ENCODE assay signal across 8 cellular contexts in the genomic region with DNA sequence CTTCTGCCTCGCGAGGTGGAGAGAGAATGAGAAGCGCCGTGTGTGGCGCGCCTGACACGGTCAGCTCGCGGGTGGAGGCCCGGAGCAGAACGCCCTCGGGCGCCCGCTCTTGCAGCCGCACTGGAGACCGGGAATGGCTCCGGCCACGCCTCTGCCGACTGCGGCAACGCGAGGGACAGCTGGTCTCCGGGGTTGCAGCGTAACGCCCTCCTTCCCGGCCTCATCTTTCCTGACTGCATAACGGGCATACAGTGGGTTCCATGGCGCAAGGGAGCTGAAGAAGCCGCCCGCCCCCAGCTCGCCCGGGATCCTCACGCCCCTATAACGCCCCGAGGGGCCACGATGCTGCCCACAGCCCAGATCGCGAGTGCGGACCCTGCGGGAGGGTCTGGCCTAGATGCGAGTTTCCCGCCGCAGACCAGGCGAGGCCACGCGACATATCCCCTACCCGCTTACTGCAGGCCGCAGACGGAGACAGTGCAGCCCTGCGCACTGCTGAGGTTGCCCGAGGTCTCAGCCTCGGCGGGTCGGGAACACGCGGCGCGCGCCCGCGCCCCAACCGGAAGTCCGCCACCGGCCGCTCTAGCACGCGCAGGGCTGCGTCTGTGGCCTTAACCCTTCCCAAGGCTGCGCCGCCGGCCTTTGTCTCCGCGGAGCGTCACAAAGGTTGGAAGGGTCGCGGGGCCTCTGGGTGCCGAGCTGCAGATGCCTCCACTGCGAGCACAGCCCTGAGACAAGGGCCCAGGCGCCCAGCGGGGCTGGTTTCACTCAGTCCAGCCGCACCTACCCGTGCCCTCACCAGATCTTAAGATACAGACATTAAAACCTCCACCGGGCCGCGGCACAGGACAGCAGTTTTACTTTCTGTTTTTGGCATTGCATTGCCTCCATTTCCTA. TPM values are rescaled to one million over a fixed set of nuclear protein-coding genes. Genes with fewer than 3 reads are reported as not detected.
A peak's percentile ranks its signal among the peaks of the same experiment; 100 is the strongest.
DNase-seq lines count a peak whose midpoint lies in the region; ATAC-seq and TF ChIP-seq lines count a peak whose summit lies in the region.

No MANE protein-coding gene starts in this region.

- peak; percentile 58 for ATAC-seq in HG03457 (IDR thresholded peaks at IDR 0.05; ENCODE audit: unreplicated experiment)
- peak; percentile 97 to 99 (median 98) for ATAC-seq in right lobe of liver

- H3K4me3 ChIP-seq in right lobe of liver: peak overlapping the region; percentile 91 to 95 (median 91)

- H3K27me3 ChIP-seq in right lobe of liver: no peaks in the 10 kb centered on the region

- no peaks in the 10 kb centered on the region for H3K9me3 ChIP-seq in right lobe of liver

- H3K4me1 ChIP-seq in right lobe of liver: peaks cover 0 to 14% (median 7%) of the 10 kb centered on the region in 4 donors

- intact Hi-C loops in right lobe of liver (cut with DNase I): no loop called here

- peak overlapping the region; percentile 87 to 97 (median 88) for H3K27ac ChIP-seq in right lobe of liver

- 0% methylated on average over 6 of the region's 85 CpGs for WGBS in right lobe of liver (ENCODE audit: insufficient coverage, low coverage, low lambda C conversion rate, missing lambda C conversion rate)

- H3K36me3 ChIP-seq in right lobe of liver: no peaks in the 10 kb centered on the region

- TF ChIP-seq POLR2A in right lobe of liver (IDR thresholded peaks at IDR 0.05): peak; percentile 83

- TF ChIP-seq CTCF in right lobe of liver (IDR thresholded peaks at IDR 0.05): no peak

- DNase-seq in C1 segment of cervical spinal cord (lab: John Stamatoyannopoulos, UW) (peak; percentile 35 to 92 (median 81)), GM19240 (ENCODE audit: insufficient read length, low spot score) (peak; percentile 76), NCI-H526 treated with DMSO at 0.1 percent for 48 hours (lab: John Stamatoyannopoulos, UW) (peak; percentile 75), dermis microvascular lymphatic vessel endothelial cell (ENCODE audit: low read depth in 2 of 2) (peak; percentile 81 to 91), right lobe of liver (peak; percentile 92 to 95 (median 94))
- peak; percentile 90 to 91 for DNase-seq in activated CD4-positive, alpha-beta T cell treated with anti-CD3 and anti-CD28 coated beads, Interleukin-2, amount 50 U/mL, for 48 hours
- peak; percentile 89 for DNase-seq in stimulated activated CD4-positive, alpha-beta T cell treated with anti-CD3 and anti-CD28 coated beads, Interleukin-4, amount 100 ng/mL, for 24 hours

RNA-seq across cellular contexts. Expression of a gene that starts 18.8 kb away (rescaled TPM):
- total RNA-seq in dermis microvascular lymphatic vessel endothelial cell (49.9 and 60.8 TPM in 2 replicates), right lobe of liver (10 to 100 TPM in 2 of 6 experiments, 1 to 10 TPM in 4; 5.9 to 14.3 (median 7.9) TPM)

RNA-seq across cellular contexts. Expression of a gene that starts 21.3 kb away (rescaled TPM):
- total RNA-seq in dermis microvascular lymphatic vessel endothelial cell (0.13 TPM in 2 replicates), right lobe of liver (under 1 TPM in 4 of 6 experiments, not detected in 2; 0.13 to 0.74 (median 0.43) TPM)

RNA-seq across cellular contexts. Expression of a gene that starts 48.3 kb away (rescaled TPM):
- total RNA-seq in dermis microvascular lymphatic vessel endothelial cell: 16.6 and 18.2 TPM in 2 replicates
- 1 to 10 TPM; 2.8 to 8.0 (median 3.4) TPM for total RNA-seq in right lobe of liver

Comparison
In these comparisons a context has a peak if more than half of its experiments do, and no peak if none do; other contexts are left out.
1. Peak in every context shown above with its lines: DNase-seq, ATAC-seq, H3K4me3 ChIP-seq and H3K27ac ChIP-seq.